8 cellular contexts compared by ENCODE assay signal in genomic region chr10:124827474-124827873, GRCh38. TPM values are rescaled to one million over a fixed set of nuclear protein-coding genes. Genes with fewer than 3 reads are reported as not detected.
DNase-seq lines count a peak whose midpoint lies in the region; ATAC-seq and TF ChIP-seq lines count a peak whose summit lies in the region.

No MANE protein-coding gene starts in this region.

- POLR2A ChIA-PET in Caco-2 (lab: Charles Lee): no interaction called here

- H3K23ac ChIP-seq in mesendoderm (ENCODE audit: low read length): no peak overlapping the region

- H3K56ac ChIP-seq in mesendoderm (ENCODE audit: low read length): no peak overlapping the region

- no peaks in the 10 kb centered on the region for H4K20me1 ChIP-seq in mammary epithelial cell (ENCODE audit: insufficient read depth, low read length)

- H3K9me3 Mint-ChIP-seq in Caco-2 (ENCODE audit: unreplicated experiment): no peaks in the 10 kb centered on the region

- BruUV-seq in Caco-2 (replicated peaks; lab: Mats Ljungman, UMichigan): no TSS peak
- no TSS peak for BruUV-seq in mammary epithelial cell (replicated peaks; lab: Mats Ljungman, UMichigan)

- no peaks in the 10 kb centered on the region for H3K79me1 ChIP-seq in mesendoderm (ENCODE audit: low read length)

- H3K4me1 ChIP-seq in Caco-2 (no peaks in the 10 kb centered on the region), mammary epithelial cell (ENCODE audit: insufficient read depth, low read length) (peaks cover 5% of the 10 kb centered on the region), mesendoderm (ENCODE audit: control insufficient read depth, low read depth, low read length) (no peaks in the 10 kb centered on the region)

- no peak overlapping the region for H4K8ac ChIP-seq in mesendoderm (ENCODE audit: low read depth, low read length)

- no peak overlapping the region for H2BK5ac ChIP-seq in mesendoderm (ENCODE audit: low read length)

- no peak overlapping the region for H3K4me3 ChIP-seq in Caco-2 (ENCODE audit: low read depth, low read length)
- H3K4me3 ChIP-seq in mammary epithelial cell (replicated peaks in 1 of 3; ENCODE audit: insufficient read depth in 1 of 3, low read depth in 2 of 3, low read length in 3 of 3): no peak overlapping the region
- H3K4me3 ChIP-seq in mesendoderm (ENCODE audit: low read length): no peak overlapping the region

- H3K79me2 ChIP-seq in mammary epithelial cell (ENCODE audit: insufficient read depth, low read length) (no peaks in the 10 kb centered on the region), mesendoderm (ENCODE audit: control insufficient read depth, insufficient read depth, low read length) (no peaks in the 10 kb centered on the region)

- CTCF ChIA-PET in Caco-2 (lab: Charles Lee) (no interaction called here), mammary epithelial cell (lab: Charles Lee; ENCODE audit: low non-redundant PET) (no interaction called here)

- H3K18ac ChIP-seq in mesendoderm (ENCODE audit: low read length): no peak overlapping the region

- H3K27ac ChIP-seq in mammary epithelial cell (ENCODE audit: insufficient read depth, low read depth, low read length): no peak overlapping the region
- no peak overlapping the region for H3K27ac ChIP-seq in mesendoderm (ENCODE audit: low read depth, low read length)
- H3K27ac ChIP-seq in substantia nigra (ENCODE audit: low read depth, low read length, poor library complexity, severe bottlenecking): no peak overlapping the region

- H2BK120ac ChIP-seq in mesendoderm (ENCODE audit: low read depth, low read length): no peak overlapping the region

- H3K36me3 Mint-ChIP-seq in Caco-2 (ENCODE audit: insufficient read depth, unreplicated experiment): peaks cover 58% of the 10 kb centered on the region

- H3K4ac ChIP-seq in mesendoderm (ENCODE audit: low read depth, low read length): no peak overlapping the region

- no peak overlapping the region for H3K4me3 Mint-ChIP-seq in Caco-2 (ENCODE audit: unreplicated experiment)

- no peak overlapping the region for H2AFZ ChIP-seq in mammary epithelial cell (ENCODE audit: low read depth, low read length)

- no peaks in the 10 kb centered on the region for H3K4me1 Mint-ChIP-seq in Caco-2 (ENCODE audit: low read depth, unreplicated experiment)

- no peaks in the 10 kb centered on the region for H3K9me3 ChIP-seq in Caco-2
- H3K9me3 ChIP-seq in mammary epithelial cell (replicated peaks; ENCODE audit: insufficient read depth, low read length): no peaks in the 10 kb centered on the region

- no peak overlapping the region for H3K9ac ChIP-seq in mammary epithelial cell (ENCODE audit: insufficient read depth, low read length)
- no peak overlapping the region for H3K9ac ChIP-seq in mesendoderm (ENCODE audit: low read length)

- intact Hi-C loops in Caco-2 (cut with micrococcal nuclease; ENCODE audit: unreplicated experiment): loop anchor here (5.0 kb wide), 1 partner anchor 295 kb away; no protein-coding TSS in a partner anchor
- intact Hi-C loops in mammary epithelial cell (cut with micrococcal nuclease): loop anchor here (1.0 to 2.0 kb wide), 2 partner anchors 85 to 297 kb away; no protein-coding TSS in a partner anchor

- TF ChIP-seq CTCF in Caco-2 (IDR thresholded peaks at IDR 0.05; ENCODE audit: insufficient read depth in 1 of 2, low read depth in 1 of 2, low read length in 1 of 2, severe bottlenecking in 1 of 2, unreplicated experiment in 1 of 2) (peak; percentile 38 to 54), mammary epithelial cell (conservative IDR thresholded peaks at IDR 0.05 in 1 of 2, IDR thresholded peaks at IDR 0.05 in 1 of 2; ENCODE audit: extremely low read depth in 1 of 2, insufficient read depth in 1 of 2, low read depth in 1 of 2, low read length in 2 of 2) (peak; percentile 54 to 61)

- H2AK5ac ChIP-seq in mesendoderm (ENCODE audit: low read length): no peak overlapping the region

- H3K4me2 ChIP-seq in mammary epithelial cell (ENCODE audit: insufficient read depth, low read depth, low read length): no peak overlapping the region
- no peak overlapping the region for H3K4me2 ChIP-seq in mesendoderm (ENCODE audit: low read length)

- H2BK15ac ChIP-seq in mesendoderm (replicated peaks; ENCODE audit: low read depth): no peak overlapping the region

- WGBS in mammary epithelial cell (ENCODE audit: low coverage, missing lambda C conversion rate): 30% methylated on average over 3 of the region's 3 CpGs
- no CpG with 5 or more reads among the region's 3 CpGs for WGBS in mesendoderm (ENCODE audit: extremely low coverage, insufficient coverage, low lambda C conversion rate)

- H3K27ac Mint-ChIP-seq in Caco-2 (ENCODE audit: unreplicated experiment): no peak overlapping the region

- no peak overlapping the region for H4K5ac ChIP-seq in mesendoderm (ENCODE audit: low read length)

- H3K36me3 ChIP-seq in Caco-2 (ENCODE audit: control insufficient read depth, insufficient read depth, low read length) (peaks cover 4% of the 10 kb centered on the region), mammary epithelial cell (ENCODE audit: insufficient read depth, low read length) (peaks cover 19% of the 10 kb centered on the region), mesendoderm (ENCODE audit: control insufficient read depth, insufficient read depth, low read length) (no peaks in the 10 kb centered on the region)

- ATAC-seq in GM21825 (IDR thresholded peaks at IDR 0.05; ENCODE audit: unreplicated experiment) (no peak), HG03520 (IDR thresholded peaks at IDR 0.05; ENCODE audit: unreplicated experiment) (no peak)

- in situ Hi-C loops in mammary epithelial cell (cut with MboI; ENCODE audit: low sequenced_read_pairs in 2 of 2): no loop called here

- H3K27me3 ChIP-seq in Caco-2 (replicated peaks; ENCODE audit: control insufficient read depth, insufficient read depth, low read length): no peaks in the 10 kb centered on the region
- no peaks in the 10 kb centered on the region for H3K27me3 ChIP-seq in mammary epithelial cell (ENCODE audit: insufficient read depth, low read length)
- H3K27me3 ChIP-seq in mesendoderm (ENCODE audit: insufficient read depth, low read length, poor library complexity): no peaks in the 10 kb centered on the region

- H3K27me3 Mint-ChIP-seq in Caco-2 (ENCODE audit: insufficient read depth, unreplicated experiment): no peaks in the 10 kb centered on the region

- DNase-seq in Caco-2: no peak
- DNase-seq in HT1080 (ENCODE audit: low read depth): peak; percentile 17
- DNase-seq in mammary epithelial cell: no peak
- DNase-seq in mesendoderm: peak; percentile 5
- no peak for DNase-seq in substantia nigra (lab: John Stamatoyannopoulos, UW)
- no peak for DNase-seq in NCI-H146 (lab: John Stamatoyannopoulos, UW)

- dilution Hi-C loops in mammary epithelial cell (cut with HindIII; ENCODE audit: low sequenced_read_pairs): no loop called here

RNA-seq across cellular contexts. Expression of gene ABRAXAS2, which starts 25.9 kb away (rescaled TPM):
- total RNA-seq in Caco-2 (2022) (15.5 and 16.8 TPM in 2 replicates), mammary epithelial cell (10 to 100 TPM; 18.3 to 18.9 TPM)
- 15.4 and 15.6 TPM in 2 replicates for total RNA-seq in HT1080 (2014; rRNA removed; shearing (Covaris generic))
- 17.4 and 20.9 TPM in 2 replicates for polyA plus RNA-seq in HT1080 (2015; cell fraction: cytosol; rRNA removed)
- 24.6 and 27.4 TPM in 2 replicates for polyA plus RNA-seq in HT1080 (2015; cell fraction: nucleus; rRNA removed)
- polyA plus RNA-seq in mammary epithelial cell: 10.0 TPM
- polyA minus RNA-seq in mammary epithelial cell: 12.6 TPM
- 14.4 TPM for polyA plus RNA-seq in mesendoderm (2013, experiment 1 of 2)
- 13.8 TPM for polyA plus RNA-seq in mesendoderm (2013, experiment 2 of 2)

RNA-seq across cellular contexts. Expression of gene EEF1AKMT2, which starts 35.8 kb away (rescaled TPM):
- total RNA-seq in Caco-2 (2022): 28.1 and 29.9 TPM in 2 replicates
- total RNA-seq in HT1080 (2014; rRNA removed; shearing (Covaris generic)): 26.2 and 29.9 TPM in 2 replicates
- polyA plus RNA-seq in HT1080 (2015; cell fraction: cytosol; rRNA removed): 24.4 and 29.9 TPM in 2 replicates
- 16.4 and 22.6 TPM in 2 replicates for polyA plus RNA-seq in HT1080 (2015; cell fraction: nucleus; rRNA removed)
- 10 to 100 TPM; 13.0 to 15.7 TPM for total RNA-seq in mammary epithelial cell
- 8.7 TPM for polyA plus RNA-seq in mammary epithelial cell
- 0.93 TPM for polyA minus RNA-seq in mammary epithelial cell
- 16.3 TPM for polyA plus RNA-seq in mesendoderm (2013, experiment 1 of 2)
- 15.8 TPM for polyA plus RNA-seq in mesendoderm (2013, experiment 2 of 2)

Comparison
In these comparisons a context has a peak if more than half of its experiments do, and no peak if none do; other contexts are left out.
1. DNase-seq: peak in HT1080 (single experiment) and mesendoderm (single experiment); none in Caco-2 (0 of 2), mammary epithelial cell (single experiment), substantia nigra (0 of 49) and NCI-H146 (single experiment).